Comparison of ENCODE assay signal across 1 cellular context in genomic region chr4:128810871-128811570, GRCh38.
TF ChIP-seq lines count a peak whose summit lies in the region.

No MANE protein-coding gene starts in this region.

TF ChIP-seq in HEK293, 187 proteins besides CTCF, POLR2A, EP300 and RAD21 (continued from another document):
- TF ChIP-seq PRDM4 (tag by site-specific recombination; IDR thresholded peaks at IDR 0.05) (0 out of 2 replicates have a peak, but pooled peaks have one; percentile 51), MYNN (tag by site-specific recombination; IDR thresholded peaks at IDR 0.05; ENCODE audit: borderline replicate concordance) (no peak), KLF16 (tag by site-specific recombination; IDR thresholded peaks at IDR 0.05) (peak; percentile 60), SP3 (tag by site-specific recombination; IDR thresholded peaks at IDR 0.05) (peak; percentile 76), ZNF354C (tag by site-specific recombination; IDR thresholded peaks at IDR 0.05; ENCODE audit: borderline replicate concordance, low read depth) (no peak), PRDM1 (tag by site-specific recombination; IDR thresholded peaks at IDR 0.05) (no peak), ZNF585B (tag by site-specific recombination; IDR thresholded peaks at IDR 0.05) (no peak), KLF9 (tag by site-specific recombination; IDR thresholded peaks at IDR 0.05; ENCODE audit: low read depth) (peak; percentile 69), ZNF114 (tag by site-specific recombination; IDR thresholded peaks at IDR 0.05) (no peak), SP7 (tag by site-specific recombination; IDR thresholded peaks at IDR 0.05) (peak; percentile 80), BCL11A (tag by site-specific recombination; IDR thresholded peaks at IDR 0.05; ENCODE audit: low read depth) (no peak), ZNF513 (tag by site-specific recombination; IDR thresholded peaks at IDR 0.05) (no peak), ZNF548 (tag by site-specific recombination; IDR thresholded peaks at IDR 0.05) (no peak), ZFHX2 (tag by site-specific recombination; conservative IDR thresholded peaks at IDR 0.05) (peak; percentile 94), ZBTB10 (tag by site-specific recombination; IDR thresholded peaks at IDR 0.05) (peak; percentile 69; the same call in 1 of the 2 replicates), ZNF26 (tag by site-specific recombination; IDR thresholded peaks at IDR 0.05) (no peak), ZNF561 (tag by site-specific recombination; IDR thresholded peaks at IDR 0.05; ENCODE audit: borderline replicate concordance) (peak; percentile 31; the same call in 1 of the 2 replicates), ZNF280D (tag by site-specific recombination; IDR thresholded peaks at IDR 0.05) (no peak), ZNF629 (tag by site-specific recombination; IDR thresholded peaks at IDR 0.05) (peak; percentile 62), ZNF707 (tag by site-specific recombination; IDR thresholded peaks at IDR 0.05) (no peak), IKZF3 (tag by site-specific recombination; IDR thresholded peaks at IDR 0.05) (peak; percentile 97), ZNF830 (tag by site-specific recombination; IDR thresholded peaks at IDR 0.05; ENCODE audit: low read depth) (no peak), KLF10 (tag by site-specific recombination; IDR thresholded peaks at IDR 0.05) (peak; percentile 84), ZNF280C (tag by site-specific recombination; IDR thresholded peaks at IDR 0.05) (no peak), GLIS1 (tag by site-specific recombination; IDR thresholded peaks at IDR 0.05) (peak; percentile 69), ZIC2 (tag by site-specific recombination; IDR thresholded peaks at IDR 0.05) (peak; percentile 23; the same call in 1 of the 2 replicates), ZNF610 (tag by site-specific recombination; IDR thresholded peaks at IDR 0.05; ENCODE audit: borderline replicate concordance) (no peak), ZBTB8A (tag by site-specific recombination; IDR thresholded peaks at IDR 0.05) (peak; percentile 62), ZSCAN30 (tag by site-specific recombination; IDR thresholded peaks at IDR 0.05) (no peak), EGR2 (tag by site-specific recombination; IDR thresholded peaks at IDR 0.05; ENCODE audit: low read depth) (peak; percentile 83), ZNF366 (tag by site-specific recombination; conservative IDR thresholded peaks at IDR 0.05) (peak; percentile 72)
